8 cellular contexts compared by ENCODE assay signal in genomic region chr1:85708826-85709222, GRCh38. TPM values are rescaled to one million over a fixed set of nuclear protein-coding genes. Genes with fewer than 3 reads are reported as not detected.
DNase-seq lines count a peak whose midpoint lies in the region; ATAC-seq, FAIRE-seq and TF ChIP-seq lines count a peak whose summit lies in the region.

No MANE protein-coding gene starts in this region.

- H3K9me3 ChIP-seq in SK-N-MC (ENCODE audit: low read depth, low read length) (no peaks in the 10 kb centered on the region), right atrium auricular region (no peaks in the 10 kb centered on the region)

- DNase-seq in H54 (ENCODE audit: insufficient read length, low spot score) (no peak), SK-N-MC (ENCODE audit: low read depth, low spot score) (no peak), right atrium auricular region (ENCODE audit: low spot score) (no peak), NCI-H1417 (lab: John Stamatoyannopoulos, UW) (no peak), DMS114 treated with DMSO at 0.1 percent for 48 hours (lab: John Stamatoyannopoulos, UW; ENCODE audit: unreplicated experiment) (no peak)
- DNase-seq in NK-92 treated with Interleukin-12 subunit alpha and Interleukin-12 subunit beta, amount 100 ng/mL, for 24 hours (lab: John Stamatoyannopoulos, UW): no peak

- H3K27ac ChIP-seq in SK-N-MC: peak overlapping the region; percentile 72
- peak overlapping the region; percentile 84 to 87 for H3K27ac ChIP-seq in right atrium auricular region
- H3K27ac ChIP-seq in skin epidermis: peak overlapping the region; percentile 62 to 95 (median 88)

- TF ChIP-seq POLR2A in H54 (IDR thresholded peaks at IDR 0.05; ENCODE audit: low read depth, low read length): no peak

- peaks cover 0 to 14% of the 10 kb centered on the region in 2 donors for H3K4me1 ChIP-seq in right atrium auricular region

- no peaks in the 10 kb centered on the region for H3K27me3 ChIP-seq in right atrium auricular region

- no peak for ATAC-seq in GM19328 (IDR thresholded peaks at IDR 0.05; ENCODE audit: unreplicated experiment)

- FAIRE-seq in H54 (lab: Jason Lieb, UNC): peak; percentile 53

- peaks cover 23% of the 10 kb centered on the region for H3K36me3 ChIP-seq in SK-N-MC (ENCODE audit: insufficient read depth, low read length)
- H3K36me3 ChIP-seq in right atrium auricular region: peaks cover 18% of the 10 kb centered on the region

- peak overlapping the region; percentile 87 for H3K9ac ChIP-seq in SK-N-MC (ENCODE audit: insufficient read length)

- TF ChIP-seq CTCF in right atrium auricular region (IDR thresholded peaks at IDR 0.05): no peak

- H3K4me3 ChIP-seq in SK-N-MC (peak overlapping the region; percentile 85), right atrium auricular region (peak overlapping the region; percentile 76 to 84), skin epidermis (peak overlapping the region; percentile 49 to 89 (median 83))

RNA-seq across cellular contexts. Expression of gene ZNHIT6, which starts 0.6 kb away (rescaled TPM):
- 1 to 10 TPM; 7.0 to 8.4 TPM for total RNA-seq in right atrium auricular region
